Comparison of ENCODE assay signal across 1 cellular context in genomic region chr6:132270745-132271414, GRCh38.
TF ChIP-seq lines count a peak whose summit lies in the region.

No MANE protein-coding gene starts in this region.

TF ChIP-seq in HepG2, 621 proteins besides CTCF, POLR2A, EP300 and RAD21 (continued from another document):
- no peak for TF ChIP-seq E2F2 (CRISPR knock-in tag; IDR thresholded peaks at IDR 0.05; ENCODE audit: borderline replicate concordance)
- no peak for TF ChIP-seq IRX3 (CRISPR knock-in tag; IDR thresholded peaks at IDR 0.05; ENCODE audit: borderline replicate concordance, low read depth)
- no peak for TF ChIP-seq ZNF235 (CRISPR knock-in tag; IDR thresholded peaks at IDR 0.05; ENCODE audit: borderline replicate concordance)
- no peak for TF ChIP-seq NONO (IDR thresholded peaks at IDR 0.05)
- TF ChIP-seq NONO (CRISPR knock-in tag; conservative IDR thresholded peaks at IDR 0.05) = no peak
- no peak for TF ChIP-seq ZNF703 (CRISPR knock-in tag; IDR thresholded peaks at IDR 0.05; ENCODE audit: borderline replicate concordance)
